Comparison of ENCODE assay signal across 14 cellular contexts in the genomic region with DNA sequence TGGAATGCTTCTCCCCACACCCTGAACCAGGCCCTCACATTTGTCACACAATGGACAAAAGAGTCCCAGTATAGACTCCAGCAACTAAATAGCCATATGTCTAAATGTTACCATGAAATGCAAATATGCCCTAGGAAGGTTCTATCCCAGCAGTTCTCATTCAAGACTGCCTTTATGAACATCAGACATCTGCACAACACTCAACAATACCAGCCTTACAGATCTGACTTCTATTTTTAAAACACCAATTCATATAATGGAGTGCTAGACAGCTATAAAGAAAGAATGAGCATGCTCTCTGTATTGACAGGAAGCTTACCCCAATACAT. TPM values are rescaled to one million over a fixed set of nuclear protein-coding genes. Genes with fewer than 3 reads are reported as not detected.
DNase-seq lines count a peak whose midpoint lies in the region; ATAC-seq and TF ChIP-seq lines count a peak whose summit lies in the region.
"Had no signal": no experiment of that assay in that cellular context is flagged by ENCODE, and none has a peak within 500 bp of the region (broad histone marks: within the 10 kb centered on the region; RNA-seq: fewer than 3 reads in every experiment).

No MANE protein-coding gene starts in this region.

- no peak for TF ChIP-seq POLR2A in Peyer's patch (IDR thresholded peaks at IDR 0.05)
- no peak for TF ChIP-seq POLR2A in ovary (IDR thresholded peaks at IDR 0.05)

- CTCF ChIA-PET in MCF 10A (lab: Yijun Ruan, JAX) = interaction anchor here (0.7 to 1.3 kb wide), 4 partner anchors 34 to 148 kb away, joined by 3 to 5 read pairs (median 4); no protein-coding TSS in a partner anchor
- CTCF ChIA-PET in T-cell (lab: Charles Lee) = no interaction called here

- H3K4me1 Mint-ChIP-seq in MCF 10A (ENCODE audit: insufficient read depth, unreplicated experiment) (peaks cover 42% of the 10 kb centered on the region), T-cell (peaks cover 11 to 13% (median 12%) of the 10 kb centered on the region in 3 donors)

- TF ChIP-seq CTCF in Peyer's patch (IDR thresholded peaks at IDR 0.05) = no peak
- no peak for TF ChIP-seq CTCF in MCF 10A (IDR thresholded peaks at IDR 0.05; ENCODE audit: unreplicated experiment)
- no peak for TF ChIP-seq CTCF in lower lobe of right lung (IDR thresholded peaks at IDR 0.05)
- TF ChIP-seq CTCF in thoracic aorta (IDR thresholded peaks at IDR 0.05) = no peak
- TF ChIP-seq CTCF in ovary (IDR thresholded peaks at IDR 0.05) = no peak

- TF ChIP-seq EP300 in ovary (IDR thresholded peaks at IDR 0.05) = no peak

- intact Hi-C loops in MCF 10A (cut with micrococcal nuclease) = loop anchor here (2.0 to 5.0 kb wide), 2 partner anchors 19 to 42 kb away; no protein-coding TSS in a partner anchor
- intact Hi-C loops in lower lobe of right lung (cut with DNase I) = no loop called here
- intact Hi-C loops in ovary (cut with DNase I) = no loop called here

- H3K9me3 ChIP-seq in Peyer's patch (no peaks in the 10 kb centered on the region), lower lobe of right lung (no peaks in the 10 kb centered on the region), thoracic aorta (no peaks in the 10 kb centered on the region), ovary (no peaks in the 10 kb centered on the region)

- H3K9me3 Mint-ChIP-seq in MCF 10A (ENCODE audit: unreplicated experiment) = no peaks in the 10 kb centered on the region
- H3K9me3 Mint-ChIP-seq in T-cell = no peaks in the 10 kb centered on the region
- H3K9me3 Mint-ChIP-seq: endodermal cell; H9; naive thymus-derived CD8-positive, alpha-beta T cell; stimulated activated naive B cell treated with anti-CD40 and anti-IgM and Interleukin-4, amounts not matched to agents 10 μg/mL and 1 μg/mL and 100 μg/mL, for 72 hours had no signal

- POLR2A ChIA-PET in MCF 10A (lab: Yijun Ruan, JAX) = interaction anchor here (1.0 to 1.9 kb wide), 6 partner anchors 11 to 52 kb away, joined by 3 to 7 read pairs (median 4); no protein-coding TSS in a partner anchor
- POLR2A ChIA-PET in T-cell (lab: Charles Lee) = no interaction called here

- H3K27me3 ChIP-seq in Peyer's patch = no peaks in the 10 kb centered on the region
- no peaks in the 10 kb centered on the region for H3K27me3 ChIP-seq in lower lobe of right lung (ENCODE audit: low read depth)
- H3K27me3 ChIP-seq in thoracic aorta (replicated peaks; ENCODE audit: insufficient read depth) = no peaks in the 10 kb centered on the region
- no peaks in the 10 kb centered on the region for H3K27me3 ChIP-seq in ovary

- no peaks in the 10 kb centered on the region for H3K27me3 Mint-ChIP-seq in MCF 10A (ENCODE audit: insufficient read depth, unreplicated experiment)
- peaks cover 22 to 25% of the 10 kb centered on the region in 2 donors for H3K27me3 Mint-ChIP-seq in T-cell

- no TSS peak for BruUV-seq in MCF 10A (replicated peaks; lab: Mats Ljungman, UMichigan)

- H3K4me3 Mint-ChIP-seq in MCF 10A (ENCODE audit: unreplicated experiment) (peak overlapping the region; percentile 32), T-cell (no peak overlapping the region)
- H3K4me3 Mint-ChIP-seq: endodermal cell; H9; stimulated activated naive B cell treated with anti-CD40 and anti-IgM and Interleukin-4, amounts not matched to agents 10 μg/mL and 1 μg/mL and 100 μg/mL, for 72 hours had no signal

- no peak overlapping the region for H3K4me3 ChIP-seq in Peyer's patch
- H3K4me3 ChIP-seq in lower lobe of right lung = no peak overlapping the region
- peak overlapping the region; percentile 37 for H3K4me3 ChIP-seq in thoracic aorta
- no peak overlapping the region for H3K4me3 ChIP-seq in ovary

- ATAC-seq in lower lobe of right lung (no peak), thoracic aorta (ENCODE audit: insufficient number of reproducible peaks, low FRiP score, low read depth) (no peak), T-cell (replicated peaks in 1 of 4) (no peak)
- ATAC-seq: naive thymus-derived CD8-positive, alpha-beta T cell had no signal

- DNase-seq in Peyer's patch (no peak), MCF 10A (ENCODE audit: unreplicated experiment) (no peak), lower lobe of right lung (no peak), thoracic aorta (ENCODE audit: low spot score) (no peak), T-cell (no peak), T-helper 1 cell (no peak), DMS114 treated with DMSO at 0.1 percent for 48 hours (lab: John Stamatoyannopoulos, UW; ENCODE audit: unreplicated experiment) (no peak), ovary (no peak)
- DNase-seq: H9; naive thymus-derived CD8-positive, alpha-beta T cell; NCI-H1930; stimulated activated naive B cell treated with anti-CD40 and anti-IgM and Interleukin-4, amounts not matched to agents 10 μg/mL and 1 μg/mL and 100 μg/mL, for 72 hours; T-helper 9 cell had no signal

- H3K36me3 Mint-ChIP-seq in MCF 10A (ENCODE audit: insufficient read depth, unreplicated experiment) (no peaks in the 10 kb centered on the region), T-cell (no peaks in the 10 kb centered on the region)
- H3K36me3 Mint-ChIP-seq: naive thymus-derived CD8-positive, alpha-beta T cell; stimulated activated naive B cell treated with anti-CD40 and anti-IgM and Interleukin-4, amounts not matched to agents 10 μg/mL and 1 μg/mL and 100 μg/mL, for 72 hours had no signal

- H3K36me3 ChIP-seq in Peyer's patch (no peaks in the 10 kb centered on the region), lower lobe of right lung (no peaks in the 10 kb centered on the region), thoracic aorta (no peaks in the 10 kb centered on the region), ovary (no peaks in the 10 kb centered on the region)

- H3K27ac ChIP-seq in Peyer's patch (peak overlapping the region in 3 of 4 donors; percentile 18 to 67 (median 64)), lower lobe of right lung (peak overlapping the region; percentile 26), thoracic aorta (peak overlapping the region; percentile 91 to 92), ovary (no peak overlapping the region)

- H3K27ac Mint-ChIP-seq in MCF 10A (ENCODE audit: low read depth, unreplicated experiment) = peak overlapping the region; percentile 2
- no peak overlapping the region for H3K27ac Mint-ChIP-seq in T-cell
- H3K27ac Mint-ChIP-seq: endodermal cell; stimulated activated naive B cell treated with anti-CD40 and anti-IgM and Interleukin-4, amounts not matched to agents 10 μg/mL and 1 μg/mL and 100 μg/mL, for 72 hours had no signal

- H3K4me1 ChIP-seq in Peyer's patch = peaks cover 0 to 28% (median 7%) of the 10 kb centered on the region in 4 donors
- H3K4me1 ChIP-seq in lower lobe of right lung = peaks cover 48% of the 10 kb centered on the region
- H3K4me1 ChIP-seq in thoracic aorta (ENCODE audit: control insufficient read depth in 1 of 2, low read depth in 2 of 2) = peaks cover 69 to 97% of the 10 kb centered on the region in 2 donors
- H3K4me1 ChIP-seq in ovary (ENCODE audit: insufficient read depth) = peaks cover 10% of the 10 kb centered on the region

RNA-seq across cellular contexts. Expression of a gene that starts 7.8 kb away (rescaled TPM):
- total RNA-seq in Peyer's patch (100 to 1,000 TPM in 3 of 4 donors, 10 to 100 TPM in 1; 79.5 to 143 (median 132) TPM), MCF 10A (2022) (100 and 101 TPM in 2 replicates), lower lobe of right lung (93.1 TPM), thoracic aorta (100 to 1,000 TPM; 576 to 592 TPM), T-cell (1 to 10 TPM; 1.2 to 2.5 (median 1.7) TPM), ovary (100 to 1,000 TPM in 1 of 7 donors, 10 to 100 TPM in 6; 31.0 to 109 (median 38.0) TPM)
- 10 to 100 TPM; 32.6 to 82.8 TPM for polyA plus RNA-seq in ovary

RNA-seq across cellular contexts. Expression of a gene that starts 55.2 kb away (rescaled TPM):
- total RNA-seq in Peyer's patch (100 to 1,000 TPM in 3 of 4 donors, 10 to 100 TPM in 1; 14.0 to 612 (median 512) TPM), MCF 10A (2022) (not detected in 2 replicates), lower lobe of right lung (0.18 TPM), thoracic aorta (under 1 TPM in 1 of 2 donors, not detected in 1; 0.49 TPM), T-cell (1 to 10 TPM in 1 of 5 donors, under 1 TPM in 4; 0.13 to 6.7 (median 0.18) TPM), ovary (1 to 10 TPM in 1 of 7 donors, under 1 TPM in 3, not detected in 3; 0.15 to 1.5 (median 0.37) TPM)
- under 1 TPM in 1 of 2 donors, not detected in 1; 0.04 TPM for polyA plus RNA-seq in ovary
- total RNA-seq: H9; naive thymus-derived CD8-positive, alpha-beta T cell had no signal
- polyA plus RNA-seq: naive thymus-derived CD8-positive, alpha-beta T cell had no signal

Comparison
In these comparisons a context has a peak if more than half of its experiments do, and no peak if none do; other contexts are left out.
1. H3K27ac ChIP-seq: peak in Peyer's patch (3 of 4), lower lobe of right lung (single experiment) and thoracic aorta (2 of 2); none in ovary (0 of 2).
2. RNA of a gene that starts 7.8 kb away (total RNA-seq): 576 to 592 TPM in thoracic aorta, 79.5 to 143 TPM in Peyer's patch, 100 to 101 TPM in MCF 10A, 93.1 TPM in lower lobe of right lung (single experiment) and 31.0 to 109 TPM in ovary; 1.2 to 2.5 TPM in T-cell; every median in the first group is over 4 times any median in the second.